In the genomic region with DNA sequence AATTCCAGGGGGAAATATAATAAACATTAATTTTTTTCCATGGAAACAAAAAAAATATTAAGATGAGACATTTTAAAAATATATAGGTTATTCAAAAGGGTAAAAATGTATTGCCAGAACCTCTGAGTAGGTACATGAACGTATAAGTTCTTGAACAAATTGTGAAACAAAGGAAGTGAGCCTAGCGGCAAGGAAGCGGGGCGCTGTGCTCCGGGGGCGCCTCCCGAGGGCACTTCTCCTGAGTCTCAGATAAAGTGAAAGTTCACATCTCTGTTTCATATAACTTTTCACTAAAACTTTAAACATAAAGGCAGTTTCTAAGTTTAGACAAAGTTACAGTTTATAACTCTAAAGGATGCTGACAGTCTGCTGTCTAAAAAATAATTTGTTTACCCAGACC, we compare ENCODE assay signal across 23 cellular contexts. TPM values are rescaled to one million over a fixed set of nuclear protein-coding genes. Genes with fewer than 3 reads are reported as not detected.
DNase-seq lines count a peak whose midpoint lies in the region; ATAC-seq and TF ChIP-seq lines count a peak whose summit lies in the region.
"Had no signal": no experiment of that assay in that cellular context is flagged by ENCODE, and none has a peak within 500 bp of the region (broad histone marks: within the 10 kb centered on the region; RNA-seq: fewer than 3 reads in every experiment).

No MANE protein-coding gene starts in this region.

- H3K27ac Mint-ChIP-seq in CD8-positive, alpha-beta memory T cell: peak overlapping the region; percentile 31 to 66 (median 46)
- peak overlapping the region in 1 of 6 donors; percentile 5 for H3K27ac Mint-ChIP-seq in immature natural killer cell
- H3K27ac Mint-ChIP-seq: activated T-helper 2 cell treated with anti-CD3 and anti-CD28 coated beads, Interferon-gamma antibody, Interleukin-2, Interleukin-4, amounts not matched to agents 10 μg/mL and 5 μg/mL and 100 μg/mL, durations not matched to agents 14 hours and 24 hours and 36 hours; HFFc6; memory B cell had no signal

- H3K4me3 Mint-ChIP-seq in CD8-positive, alpha-beta memory T cell: peak overlapping the region in 3 of 7 donors; percentile 15 to 46 (median 36)
- H3K4me3 Mint-ChIP-seq in immature natural killer cell: peak overlapping the region in 3 of 5 donors; percentile 14 to 40 (median 20)
- H3K4me3 Mint-ChIP-seq: HFFc6, memory B cell, natural killer cell had no signal

- H3K36me3 Mint-ChIP-seq in CD8-positive, alpha-beta memory T cell: peaks cover 0 to 70% (median 6%) of the 10 kb centered on the region in 3 donors
- peaks cover 3 to 20% (median 4%) of the 10 kb centered on the region in 3 donors for H3K36me3 Mint-ChIP-seq in immature natural killer cell

- ATAC-seq in gastrocnemius medialis: no peak
- ATAC-seq: A549, natural killer cell, pancreas had no signal

- in situ Hi-C loops in gastrocnemius medialis (cut with MboI; ENCODE audit: low sequenced_read_pairs in 4 of 4): loop anchor here in 3 of 4 donors (5.0 to 25.0 kb wide), 5 partner anchors 246 to 468 kb away; no protein-coding TSS in a partner anchor

- H3K27me3 ChIP-seq in CD8-positive, alpha-beta memory T cell (ENCODE audit: insufficient read depth, low read length, poor library complexity, severe bottlenecking): no peaks in the 10 kb centered on the region
- no peaks in the 10 kb centered on the region for H3K27me3 ChIP-seq in gastrocnemius medialis
- H3K27me3 ChIP-seq: colonic mucosa, pancreas, sigmoid colon had no signal

- TF ChIP-seq POLR2A in gastrocnemius medialis (IDR thresholded peaks at IDR 0.05): no peak

- no peak overlapping the region for H3K4me3 ChIP-seq in CD8-positive, alpha-beta memory T cell (ENCODE audit: low read length)
- no peak overlapping the region for H3K4me3 ChIP-seq in gastrocnemius medialis
- H3K4me3 ChIP-seq: A549, colonic mucosa, pancreas, sigmoid colon, SK-N-MC, thoracic aorta had no signal

- peaks cover 25 to 42% (median 30%) of the 10 kb centered on the region in 3 donors for H3K4me1 Mint-ChIP-seq in CD8-positive, alpha-beta memory T cell
- H3K4me1 Mint-ChIP-seq in immature natural killer cell: peaks cover 21 to 32% of the 10 kb centered on the region in 2 donors

- H3K9me3 ChIP-seq in CD8-positive, alpha-beta memory T cell (ENCODE audit: low read length): no peaks in the 10 kb centered on the region
- no peaks in the 10 kb centered on the region for H3K9me3 ChIP-seq in gastrocnemius medialis
- H3K9me3 ChIP-seq: A549, colonic mucosa, pancreas, sigmoid colon, thoracic aorta had no signal

- CTCF ChIA-PET in CD8-positive, alpha-beta memory T cell (lab: Charles Lee): interaction anchor here (0.7 to 1.2 kb wide), 2 partner anchors 17 to 53 kb away, joined by 3 read pairs; a partner anchor contains a TSS

- DNase-seq in activated CD4-positive, alpha-beta T cell treated with anti-CD3 and anti-CD28 coated beads, Interleukin-2, amount 50 U/mL, for 1 hour: peak; percentile 22
- no peak for DNase-seq in activated CD4-positive, alpha-beta T cell treated with anti-CD3 and anti-CD28 coated beads for 1 hour
- peak in 2 of 5 donors; percentile 28 to 51 for DNase-seq in CD8-positive, alpha-beta memory T cell
- DNase-seq in UCSD-AML1 (lab: John Stamatoyannopoulos, UW; ENCODE audit: unreplicated experiment) (peak; percentile 17), immature natural killer cell (no peak), T-helper 2 cell (no peak), gastrocnemius medialis (no peak), NCI-H1417 (lab: John Stamatoyannopoulos, UW) (no peak)
- DNase-seq: C1 segment of cervical spinal cord, colonic mucosa, HFFc6, kidney glomerular epithelial cell, natural killer cell, NCI-H1417 treated with DMSO at 0.1 percent for 48 hours, NCI-H2171, NCI-H69, pancreas, sigmoid colon had no signal

- H3K27me3 Mint-ChIP-seq in CD8-positive, alpha-beta memory T cell: no peaks in the 10 kb centered on the region
- no peaks in the 10 kb centered on the region for H3K27me3 Mint-ChIP-seq in immature natural killer cell (ENCODE audit: low read depth in 3 of 3)
- H3K27me3 Mint-ChIP-seq: memory B cell had no signal

- H3K27ac ChIP-seq in CD8-positive, alpha-beta memory T cell (ENCODE audit: low read depth, low read length): no peak overlapping the region
- H3K27ac ChIP-seq in gastrocnemius medialis: no peak overlapping the region
- H3K27ac ChIP-seq: A549, colonic mucosa, pancreas, sigmoid colon, SK-N-MC, thoracic aorta had no signal

- no peak for TF ChIP-seq CTCF in gastrocnemius medialis (IDR thresholded peaks at IDR 0.05 in 4 of 5, conservative IDR thresholded peaks at IDR 0.05 in 1 of 5)

- POLR2A ChIA-PET in CD8-positive, alpha-beta memory T cell (lab: Charles Lee): interaction anchor here (4.3 kb wide), 1 partner anchor 53 kb away, joined by 21 read pairs; a partner anchor contains a TSS

- H3K4me1 ChIP-seq in CD8-positive, alpha-beta memory T cell (ENCODE audit: insufficient read depth, low read length): peaks cover 6% of the 10 kb centered on the region
- H3K4me1 ChIP-seq in gastrocnemius medialis: no peaks in the 10 kb centered on the region
- H3K4me1 ChIP-seq: A549, colonic mucosa, pancreas had no signal

- H3K36me3 ChIP-seq in CD8-positive, alpha-beta memory T cell (ENCODE audit: insufficient read depth, low read length): peaks cover 3% of the 10 kb centered on the region
- H3K36me3 ChIP-seq in gastrocnemius medialis: no peaks in the 10 kb centered on the region
- H3K36me3 ChIP-seq: colonic mucosa, pancreas had no signal

- intact Hi-C loops in gastrocnemius medialis (cut with DNase I; ENCODE audit: low total_unique reads): loop anchor here (5.0 kb wide), 2 partner anchors 53 to 93 kb away; a partner anchor contains a TSS

- no peaks in the 10 kb centered on the region for H3K9me3 Mint-ChIP-seq in CD8-positive, alpha-beta memory T cell
- H3K9me3 Mint-ChIP-seq in immature natural killer cell: no peaks in the 10 kb centered on the region
- H3K9me3 Mint-ChIP-seq: activated T-helper 2 cell treated with anti-CD3 and anti-CD28 coated beads, Interferon-gamma antibody, Interleukin-2, Interleukin-4, amounts not matched to agents 10 μg/mL and 5 μg/mL and 100 μg/mL, durations not matched to agents 14 hours and 24 hours and 36 hours; HFFc6; memory B cell; natural killer cell had no signal

RNA-seq across cellular contexts. Expression of a gene that starts 52.3 kb away (rescaled TPM):
- 10 to 100 TPM; 25.9 to 28.1 TPM for total RNA-seq in CD8-positive, alpha-beta memory T cell
- 7.4 TPM for polyA plus RNA-seq in CD8-positive, alpha-beta memory T cell
- polyA plus RNA-seq in immature natural killer cell: 1 to 10 TPM in 2 of 3 donors, under 1 TPM in 1; 0.71 to 5.5 (median 4.8) TPM
- total RNA-seq in gastrocnemius medialis: 1 to 10 TPM; 4.7 to 9.0 (median 7.6) TPM

Comparison
In these comparisons a context has a peak if more than half of its experiments do, and no peak if none do; other contexts are left out.
1. DNase-seq: peak in activated CD4-positive, alpha-beta T cell treated with anti-CD3 and anti-CD28 coated beads, Interleukin-2, amount 50 U/mL, for 1 hour (single experiment) and UCSD-AML1 (single experiment); none in activated CD4-positive, alpha-beta T cell treated with anti-CD3 and anti-CD28 coated beads for 1 hour (single experiment), immature natural killer cell (0 of 3), T-helper 2 cell (0 of 5), gastrocnemius medialis (0 of 2) and NCI-H1417 (0 of 3).